1 cellular context compared by ENCODE assay signal in genomic region chr2:224039080-224039769, GRCh38.
A peak's percentile ranks its signal among the peaks of the same experiment; 100 is the strongest.
TF ChIP-seq lines count a peak whose summit lies in the region.

A gene with protein sequence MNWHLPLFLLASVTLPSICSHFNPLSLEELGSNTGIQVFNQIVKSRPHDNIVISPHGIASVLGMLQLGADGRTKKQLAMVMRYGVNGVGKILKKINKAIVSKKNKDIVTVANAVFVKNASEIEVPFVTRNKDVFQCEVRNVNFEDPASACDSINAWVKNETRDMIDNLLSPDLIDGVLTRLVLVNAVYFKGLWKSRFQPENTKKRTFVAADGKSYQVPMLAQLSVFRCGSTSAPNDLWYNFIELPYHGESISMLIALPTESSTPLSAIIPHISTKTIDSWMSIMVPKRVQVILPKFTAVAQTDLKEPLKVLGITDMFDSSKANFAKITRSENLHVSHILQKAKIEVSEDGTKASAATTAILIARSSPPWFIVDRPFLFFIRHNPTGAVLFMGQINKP (minus strand): TSS chr2:224039286. CDS start chr2:224001900, 37,386 bp downstream.

TF ChIP-seq in HepG2, 621 proteins besides CTCF, POLR2A, EP300 and RAD21 (continued from another document and continues in another):
- TF ChIP-seq, protein P1, sequence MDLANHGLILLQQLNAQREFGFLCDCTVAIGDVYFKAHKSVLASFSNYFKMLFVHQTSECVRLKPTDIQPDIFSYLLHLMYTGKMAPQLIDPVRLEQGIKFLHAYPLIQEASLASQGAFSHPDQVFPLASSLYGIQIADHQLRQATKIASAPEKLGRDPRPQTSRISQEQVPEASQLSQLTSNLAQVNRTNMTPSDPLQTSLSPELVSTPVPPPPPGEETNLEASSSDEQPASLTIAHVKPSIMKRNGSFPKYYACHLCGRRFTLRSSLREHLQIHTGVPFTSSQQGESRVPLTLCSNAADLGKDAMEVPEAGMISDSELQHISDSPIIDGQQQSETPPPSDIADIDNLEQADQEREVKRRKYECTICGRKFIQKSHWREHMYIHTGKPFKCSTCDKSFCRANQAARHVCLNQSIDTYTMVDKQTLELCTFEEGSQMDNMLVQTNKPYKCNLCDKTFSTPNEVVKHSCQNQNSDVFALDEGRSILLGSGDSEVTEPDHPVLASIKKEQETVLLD (CRISPR knock-in tag; IDR thresholded peaks at IDR 0.05; ENCODE audit: low read depth): no peak
- TF ChIP-seq SALL1 (CRISPR knock-in tag; IDR thresholded peaks at IDR 0.05) (no peak; the same call in 1 of the 2 replicates), CENPX (CRISPR knock-in tag; IDR thresholded peaks at IDR 0.05) (no peak), NFKB2 (CRISPR knock-in tag; IDR thresholded peaks at IDR 0.05; ENCODE audit: borderline replicate concordance) (no peak; the same call in 1 of the 2 replicates), GLI4 (CRISPR knock-in tag; IDR thresholded peaks at IDR 0.05; ENCODE audit: borderline replicate concordance) (peak; percentile 39; the same call in 1 of the 2 replicates), SAP130 (CRISPR knock-in tag; IDR thresholded peaks at IDR 0.05; ENCODE audit: low read depth) (peak; percentile 54), REPIN1 (CRISPR knock-in tag; IDR thresholded peaks at IDR 0.05; ENCODE audit: borderline replicate concordance, low read depth) (no peak), AGO1 (IDR thresholded peaks at IDR 0.05; ENCODE audit: low read depth, low read length, poor library complexity, severe bottlenecking) (peak; percentile 8), AKAP8 (CRISPR knock-in tag; IDR thresholded peaks at IDR 0.05) (no peak), ZFP36 (IDR thresholded peaks at IDR 0.05; ENCODE audit: borderline replicate concordance, low read depth, low read length, partially characterized antibody) (no peak), E2F5 (CRISPR knock-in tag; conservative IDR thresholded peaks at IDR 0.05) (no peak), ZKSCAN5 (CRISPR knock-in tag; IDR thresholded peaks at IDR 0.05) (no peak), NCOR1 (IDR thresholded peaks at IDR 0.05; ENCODE audit: borderline replicate concordance, low read length) (no peak), YY1 (IDR thresholded peaks at IDR 0.05; ENCODE audit: insufficient read depth, insufficient replicate concordance, low read depth, low read length) (peak; percentile 17), TARDBP (CRISPR knock-in tag; IDR thresholded peaks at IDR 0.05) (no peak), CHD2 (IDR thresholded peaks at IDR 0.05; ENCODE audit: low read depth, low read length) (no peak), ZIK1 (CRISPR knock-in tag; IDR thresholded peaks at IDR 0.05; ENCODE audit: borderline replicate concordance, low read depth) (no peak), SIN3A (IDR thresholded peaks at IDR 0.05; ENCODE audit: borderline replicate concordance, low read depth, low read length) (no peak), ZNF558 (CRISPR knock-in tag; IDR thresholded peaks at IDR 0.05; ENCODE audit: borderline replicate concordance) (no peak), ZFP82 (CRISPR knock-in tag; IDR thresholded peaks at IDR 0.05; ENCODE audit: borderline replicate concordance) (no peak), POGZ (CRISPR knock-in tag; IDR thresholded peaks at IDR 0.05) (peak; percentile 36; the same call in 1 of the 2 replicates), GATAD2A (CRISPR knock-in tag; IDR thresholded peaks at IDR 0.05) (0 out of 2 replicates have a peak, but pooled peaks have one; percentile 26), HNRNPL (IDR thresholded peaks at IDR 0.05; ENCODE audit: low read depth, low read length) (0 out of 2 replicates have a peak, but pooled peaks have one; percentile 57), HOXD1 (CRISPR knock-in tag; IDR thresholded peaks at IDR 0.05) (no peak), PAWR (CRISPR knock-in tag; IDR thresholded peaks at IDR 0.05; ENCODE audit: borderline replicate concordance) (no peak), ZNF253 (CRISPR knock-in tag; IDR thresholded peaks at IDR 0.05; ENCODE audit: borderline replicate concordance) (no peak), SALL2 (CRISPR knock-in tag; IDR thresholded peaks at IDR 0.05) (no peak), ZNF850 (CRISPR knock-in tag; conservative IDR thresholded peaks at IDR 0.05) (no peak), BCL6 (CRISPR knock-in tag; IDR thresholded peaks at IDR 0.05) (0 out of 2 replicates have a peak, but pooled peaks have one; percentile 19), ZBTB43 (CRISPR knock-in tag; conservative IDR thresholded peaks at IDR 0.05) (no peak), ZSCAN22 (CRISPR knock-in tag; IDR thresholded peaks at IDR 0.05) (no peak), POLR2AphosphoS2 (IDR thresholded peaks at IDR 0.05; ENCODE audit: low read depth, low read length) (no peak), KDM4B (CRISPR knock-in tag; IDR thresholded peaks at IDR 0.05) (no peak; the same call in 1 of the 2 replicates), CEBPB (IDR thresholded peaks at IDR 0.05; ENCODE audit: borderline replicate concordance, low read depth, low read length) (no peak), ZNF263 (CRISPR knock-in tag; IDR thresholded peaks at IDR 0.05) (peak; percentile 35; the same call in 1 of the 2 replicates), SIN3B (IDR thresholded peaks at IDR 0.05; ENCODE audit: low read length) (no peak), ZNF180 (CRISPR knock-in tag; IDR thresholded peaks at IDR 0.05; ENCODE audit: borderline replicate concordance, low read depth) (no peak), RNF2 (conservative IDR thresholded peaks at IDR 0.05; ENCODE audit: low read depth) (no peak), ATF7-NPFF (CRISPR knock-in tag; IDR thresholded peaks at IDR 0.05; ENCODE audit: low read depth) (no peak), KAT7 (CRISPR knock-in tag; IDR thresholded peaks at IDR 0.05; ENCODE audit: borderline replicate concordance) (no peak), ZNF468 (CRISPR knock-in tag; IDR thresholded peaks at IDR 0.05) (no peak), ZBTB10 (CRISPR knock-in tag; IDR thresholded peaks at IDR 0.05; ENCODE audit: borderline replicate concordance) (no peak)
- TF ChIP-seq, protein P2, sequence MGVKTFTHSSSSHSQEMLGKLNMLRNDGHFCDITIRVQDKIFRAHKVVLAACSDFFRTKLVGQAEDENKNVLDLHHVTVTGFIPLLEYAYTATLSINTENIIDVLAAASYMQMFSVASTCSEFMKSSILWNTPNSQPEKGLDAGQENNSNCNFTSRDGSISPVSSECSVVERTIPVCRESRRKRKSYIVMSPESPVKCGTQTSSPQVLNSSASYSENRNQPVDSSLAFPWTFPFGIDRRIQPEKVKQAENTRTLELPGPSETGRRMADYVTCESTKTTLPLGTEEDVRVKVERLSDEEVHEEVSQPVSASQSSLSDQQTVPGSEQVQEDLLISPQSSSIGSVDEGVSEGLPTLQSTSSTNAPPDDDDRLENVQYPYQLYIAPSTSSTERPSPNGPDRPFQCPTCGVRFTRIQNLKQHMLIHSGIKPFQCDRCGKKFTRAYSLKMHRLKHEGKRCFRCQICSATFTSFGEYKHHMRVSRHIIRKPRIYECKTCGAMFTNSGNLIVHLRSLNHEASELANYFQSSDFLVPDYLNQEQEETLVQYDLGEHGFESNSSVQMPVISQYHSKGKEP (CRISPR knock-in tag; IDR thresholded peaks at IDR 0.05): no peak
- TF ChIP-seq, protein P3, sequence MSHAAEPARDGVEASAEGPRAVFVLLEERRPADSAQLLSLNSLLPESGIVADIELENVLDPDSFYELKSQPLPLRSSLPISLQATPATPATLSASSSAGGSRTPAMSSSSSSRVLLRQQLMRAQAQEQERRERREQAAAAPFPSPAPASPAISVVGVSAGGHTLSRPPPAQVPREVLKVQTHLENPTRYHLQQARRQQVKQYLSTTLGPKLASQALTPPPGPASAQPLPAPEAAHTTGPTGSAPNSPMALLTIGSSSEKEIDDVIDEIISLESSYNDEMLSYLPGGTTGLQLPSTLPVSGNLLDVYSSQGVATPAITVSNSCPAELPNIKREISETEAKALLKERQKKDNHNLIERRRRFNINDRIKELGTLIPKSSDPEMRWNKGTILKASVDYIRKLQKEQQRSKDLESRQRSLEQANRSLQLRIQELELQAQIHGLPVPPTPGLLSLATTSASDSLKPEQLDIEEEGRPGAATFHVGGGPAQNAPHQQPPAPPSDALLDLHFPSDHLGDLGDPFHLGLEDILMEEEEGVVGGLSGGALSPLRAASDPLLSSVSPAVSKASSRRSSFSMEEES (CRISPR knock-in tag; IDR thresholded peaks at IDR 0.05): no peak
- TF ChIP-seq, protein P4, sequence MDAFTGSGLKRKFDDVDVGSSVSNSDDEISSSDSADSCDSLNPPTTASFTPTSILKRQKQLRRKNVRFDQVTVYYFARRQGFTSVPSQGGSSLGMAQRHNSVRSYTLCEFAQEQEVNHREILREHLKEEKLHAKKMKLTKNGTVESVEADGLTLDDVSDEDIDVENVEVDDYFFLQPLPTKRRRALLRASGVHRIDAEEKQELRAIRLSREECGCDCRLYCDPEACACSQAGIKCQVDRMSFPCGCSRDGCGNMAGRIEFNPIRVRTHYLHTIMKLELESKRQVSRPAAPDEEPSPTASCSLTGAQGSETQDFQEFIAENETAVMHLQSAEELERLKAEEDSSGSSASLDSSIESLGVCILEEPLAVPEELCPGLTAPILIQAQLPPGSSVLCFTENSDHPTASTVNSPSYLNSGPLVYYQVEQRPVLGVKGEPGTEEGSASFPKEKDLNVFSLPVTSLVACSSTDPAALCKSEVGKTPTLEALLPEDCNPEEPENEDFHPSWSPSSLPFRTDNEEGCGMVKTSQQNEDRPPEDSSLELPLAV (CRISPR knock-in tag; conservative IDR thresholded peaks at IDR 0.05; ENCODE audit: low read depth): no peak
- TF ChIP-seq, protein P5, sequence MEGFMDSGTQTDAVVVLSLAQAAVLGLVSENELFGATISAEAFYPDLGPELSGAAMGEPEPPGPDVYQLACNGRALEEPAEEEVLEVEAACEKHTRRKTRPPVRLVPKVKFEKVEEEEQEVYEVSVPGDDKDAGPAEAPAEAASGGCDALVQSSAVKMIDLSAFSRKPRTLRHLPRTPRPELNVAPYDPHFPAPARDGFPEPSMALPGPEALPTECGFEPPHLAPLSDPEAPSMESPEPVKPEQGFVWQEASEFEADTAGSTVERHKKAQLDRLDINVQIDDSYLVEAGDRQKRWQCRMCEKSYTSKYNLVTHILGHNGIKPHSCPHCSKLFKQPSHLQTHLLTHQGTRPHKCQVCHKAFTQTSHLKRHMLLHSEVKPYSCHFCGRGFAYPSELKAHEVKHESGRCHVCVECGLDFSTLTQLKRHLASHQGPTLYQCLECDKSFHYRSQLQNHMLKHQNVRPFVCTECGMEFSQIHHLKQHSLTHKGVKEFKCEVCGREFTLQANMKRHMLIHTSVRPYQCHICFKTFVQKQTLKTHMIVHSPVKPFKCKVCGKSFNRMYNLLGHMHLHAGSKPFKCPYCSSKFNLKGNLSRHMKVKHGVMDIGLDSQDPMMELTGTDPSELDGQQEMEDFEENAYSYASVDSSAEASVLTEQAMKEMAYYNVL (CRISPR knock-in tag; IDR thresholded peaks at IDR 0.05; ENCODE audit: borderline replicate concordance): no peak
- TF ChIP-seq, protein P6, sequence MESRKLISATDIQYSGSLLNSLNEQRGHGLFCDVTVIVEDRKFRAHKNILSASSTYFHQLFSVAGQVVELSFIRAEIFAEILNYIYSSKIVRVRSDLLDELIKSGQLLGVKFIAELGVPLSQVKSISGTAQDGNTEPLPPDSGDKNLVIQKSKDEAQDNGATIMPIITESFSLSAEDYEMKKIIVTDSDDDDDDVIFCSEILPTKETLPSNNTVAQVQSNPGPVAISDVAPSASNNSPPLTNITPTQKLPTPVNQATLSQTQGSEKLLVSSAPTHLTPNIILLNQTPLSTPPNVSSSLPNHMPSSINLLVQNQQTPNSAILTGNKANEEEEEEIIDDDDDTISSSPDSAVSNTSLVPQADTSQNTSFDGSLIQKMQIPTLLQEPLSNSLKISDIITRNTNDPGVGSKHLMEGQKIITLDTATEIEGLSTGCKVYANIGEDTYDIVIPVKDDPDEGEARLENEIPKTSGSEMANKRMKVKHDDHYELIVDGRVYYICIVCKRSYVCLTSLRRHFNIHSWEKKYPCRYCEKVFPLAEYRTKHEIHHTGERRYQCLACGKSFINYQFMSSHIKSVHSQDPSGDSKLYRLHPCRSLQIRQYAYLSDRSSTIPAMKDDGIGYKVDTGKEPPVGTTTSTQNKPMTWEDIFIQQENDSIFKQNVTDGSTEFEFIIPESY (CRISPR knock-in tag; IDR thresholded peaks at IDR 0.05): no peak
- TF ChIP-seq, protein P7, sequence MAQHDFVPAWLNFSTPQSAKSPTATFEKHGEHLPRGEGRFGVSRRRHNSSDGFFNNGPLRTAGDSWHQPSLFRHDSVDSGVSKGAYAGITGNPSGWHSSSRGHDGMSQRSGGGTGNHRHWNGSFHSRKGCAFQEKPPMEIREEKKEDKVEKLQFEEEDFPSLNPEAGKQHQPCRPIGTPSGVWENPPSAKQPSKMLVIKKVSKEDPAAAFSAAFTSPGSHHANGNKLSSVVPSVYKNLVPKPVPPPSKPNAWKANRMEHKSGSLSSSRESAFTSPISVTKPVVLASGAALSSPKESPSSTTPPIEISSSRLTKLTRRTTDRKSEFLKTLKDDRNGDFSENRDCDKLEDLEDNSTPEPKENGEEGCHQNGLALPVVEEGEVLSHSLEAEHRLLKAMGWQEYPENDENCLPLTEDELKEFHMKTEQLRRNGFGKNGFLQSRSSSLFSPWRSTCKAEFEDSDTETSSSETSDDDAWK (CRISPR knock-in tag; IDR thresholded peaks at IDR 0.05): no peak
